ENCODE assay signal across 1 cellular context in the genomic region with DNA sequence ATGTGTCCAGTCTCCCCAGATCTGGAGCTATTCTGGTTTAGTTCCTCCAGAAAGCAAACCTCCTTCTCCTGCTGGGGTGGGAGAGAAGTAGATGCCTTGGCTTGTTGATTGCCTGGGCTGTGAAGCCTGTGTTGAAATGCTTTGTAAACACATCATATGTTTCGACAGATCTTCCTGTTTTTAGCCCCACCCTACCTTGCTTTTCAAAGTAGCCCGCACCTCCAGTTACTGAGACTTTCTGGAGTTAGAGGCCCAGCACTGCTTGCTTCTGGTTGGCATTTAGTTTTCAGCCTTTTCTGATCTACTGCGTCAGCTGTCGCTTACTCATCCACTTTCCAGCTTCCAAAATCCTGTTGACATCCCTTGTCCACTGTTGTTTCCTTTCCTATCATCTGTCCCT.
A peak's percentile ranks its signal among the peaks of the same experiment; 100 is the strongest.
TF ChIP-seq lines count a peak whose summit lies in the region.

No MANE protein-coding gene starts in this region.

TF ChIP-seq in HepG2, 621 proteins besides CTCF, POLR2A, EP300 and RAD21 (continued from another document and continues in another):
- TF ChIP-seq MAFF (IDR thresholded peaks at IDR 0.05; ENCODE audit: low read depth, low read length) (no peak), ELF3 (CRISPR knock-in tag; IDR thresholded peaks at IDR 0.05) (peak; percentile 24; the same call in 1 of the 2 replicates), ZNF614 (CRISPR knock-in tag; IDR thresholded peaks at IDR 0.05; ENCODE audit: borderline replicate concordance) (no peak), BHLHE40 (IDR thresholded peaks at IDR 0.05; ENCODE audit: low read length) (no peak), MAZ (IDR thresholded peaks at IDR 0.05; ENCODE audit: borderline replicate concordance, low read depth, low read length) (no peak), MAZ (CRISPR knock-in tag; IDR thresholded peaks at IDR 0.05; ENCODE audit: low read depth) (no peak; the same call in 1 of the 2 replicates), KAT8 (CRISPR knock-in tag; IDR thresholded peaks at IDR 0.05) (peak; percentile 52; the same call in 1 of the 2 replicates), HOXA3 (CRISPR knock-in tag; IDR thresholded peaks at IDR 0.05) (0 out of 2 replicates have a peak, but pooled peaks have one; percentile 43), ZFP36L1 (CRISPR knock-in tag; IDR thresholded peaks at IDR 0.05) (0 out of 2 replicates have a peak, but pooled peaks have one; percentile 54), KDM4B (CRISPR knock-in tag; IDR thresholded peaks at IDR 0.05) (0 out of 2 replicates have a peak, but pooled peaks have one; percentile 29), RNF2 (conservative IDR thresholded peaks at IDR 0.05; ENCODE audit: low read depth) (no peak), HIVEP1 (CRISPR knock-in tag; IDR thresholded peaks at IDR 0.05) (no peak), ZNF230 (CRISPR knock-in tag; IDR thresholded peaks at IDR 0.05) (no peak), ZNF292 (CRISPR knock-in tag; IDR thresholded peaks at IDR 0.05; ENCODE audit: borderline replicate concordance, low read depth) (0 out of 2 replicates have a peak, but pooled peaks have one; percentile 45), NFKB2 (CRISPR knock-in tag; IDR thresholded peaks at IDR 0.05; ENCODE audit: borderline replicate concordance) (no peak), ZNF501 (CRISPR knock-in tag; IDR thresholded peaks at IDR 0.05) (no peak), NCOA1 (CRISPR knock-in tag; IDR thresholded peaks at IDR 0.05) (no peak), FOXO1 (CRISPR knock-in tag; IDR thresholded peaks at IDR 0.05) (peak; percentile 81), RORA (CRISPR knock-in tag; IDR thresholded peaks at IDR 0.05) (no peak)
- TF ChIP-seq, protein P1, sequence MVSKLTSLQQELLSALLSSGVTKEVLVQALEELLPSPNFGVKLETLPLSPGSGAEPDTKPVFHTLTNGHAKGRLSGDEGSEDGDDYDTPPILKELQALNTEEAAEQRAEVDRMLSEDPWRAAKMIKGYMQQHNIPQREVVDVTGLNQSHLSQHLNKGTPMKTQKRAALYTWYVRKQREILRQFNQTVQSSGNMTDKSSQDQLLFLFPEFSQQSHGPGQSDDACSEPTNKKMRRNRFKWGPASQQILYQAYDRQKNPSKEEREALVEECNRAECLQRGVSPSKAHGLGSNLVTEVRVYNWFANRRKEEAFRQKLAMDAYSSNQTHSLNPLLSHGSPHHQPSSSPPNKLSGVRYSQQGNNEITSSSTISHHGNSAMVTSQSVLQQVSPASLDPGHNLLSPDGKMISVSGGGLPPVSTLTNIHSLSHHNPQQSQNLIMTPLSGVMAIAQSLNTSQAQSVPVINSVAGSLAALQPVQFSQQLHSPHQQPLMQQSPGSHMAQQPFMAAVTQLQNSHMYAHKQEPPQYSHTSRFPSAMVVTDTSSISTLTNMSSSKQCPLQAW (CRISPR knock-in tag; IDR thresholded peaks at IDR 0.05): no peak
- TF ChIP-seq, protein P2, sequence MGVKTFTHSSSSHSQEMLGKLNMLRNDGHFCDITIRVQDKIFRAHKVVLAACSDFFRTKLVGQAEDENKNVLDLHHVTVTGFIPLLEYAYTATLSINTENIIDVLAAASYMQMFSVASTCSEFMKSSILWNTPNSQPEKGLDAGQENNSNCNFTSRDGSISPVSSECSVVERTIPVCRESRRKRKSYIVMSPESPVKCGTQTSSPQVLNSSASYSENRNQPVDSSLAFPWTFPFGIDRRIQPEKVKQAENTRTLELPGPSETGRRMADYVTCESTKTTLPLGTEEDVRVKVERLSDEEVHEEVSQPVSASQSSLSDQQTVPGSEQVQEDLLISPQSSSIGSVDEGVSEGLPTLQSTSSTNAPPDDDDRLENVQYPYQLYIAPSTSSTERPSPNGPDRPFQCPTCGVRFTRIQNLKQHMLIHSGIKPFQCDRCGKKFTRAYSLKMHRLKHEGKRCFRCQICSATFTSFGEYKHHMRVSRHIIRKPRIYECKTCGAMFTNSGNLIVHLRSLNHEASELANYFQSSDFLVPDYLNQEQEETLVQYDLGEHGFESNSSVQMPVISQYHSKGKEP (CRISPR knock-in tag; IDR thresholded peaks at IDR 0.05): no peak
- TF ChIP-seq, protein P3, sequence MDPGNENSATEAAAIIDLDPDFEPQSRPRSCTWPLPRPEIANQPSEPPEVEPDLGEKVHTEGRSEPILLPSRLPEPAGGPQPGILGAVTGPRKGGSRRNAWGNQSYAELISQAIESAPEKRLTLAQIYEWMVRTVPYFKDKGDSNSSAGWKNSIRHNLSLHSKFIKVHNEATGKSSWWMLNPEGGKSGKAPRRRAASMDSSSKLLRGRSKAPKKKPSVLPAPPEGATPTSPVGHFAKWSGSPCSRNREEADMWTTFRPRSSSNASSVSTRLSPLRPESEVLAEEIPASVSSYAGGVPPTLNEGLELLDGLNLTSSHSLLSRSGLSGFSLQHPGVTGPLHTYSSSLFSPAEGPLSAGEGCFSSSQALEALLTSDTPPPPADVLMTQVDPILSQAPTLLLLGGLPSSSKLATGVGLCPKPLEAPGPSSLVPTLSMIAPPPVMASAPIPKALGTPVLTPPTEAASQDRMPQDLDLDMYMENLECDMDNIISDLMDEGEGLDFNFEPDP (CRISPR knock-in tag; conservative IDR thresholded peaks at IDR 0.05): no peak
- TF ChIP-seq, protein P4, sequence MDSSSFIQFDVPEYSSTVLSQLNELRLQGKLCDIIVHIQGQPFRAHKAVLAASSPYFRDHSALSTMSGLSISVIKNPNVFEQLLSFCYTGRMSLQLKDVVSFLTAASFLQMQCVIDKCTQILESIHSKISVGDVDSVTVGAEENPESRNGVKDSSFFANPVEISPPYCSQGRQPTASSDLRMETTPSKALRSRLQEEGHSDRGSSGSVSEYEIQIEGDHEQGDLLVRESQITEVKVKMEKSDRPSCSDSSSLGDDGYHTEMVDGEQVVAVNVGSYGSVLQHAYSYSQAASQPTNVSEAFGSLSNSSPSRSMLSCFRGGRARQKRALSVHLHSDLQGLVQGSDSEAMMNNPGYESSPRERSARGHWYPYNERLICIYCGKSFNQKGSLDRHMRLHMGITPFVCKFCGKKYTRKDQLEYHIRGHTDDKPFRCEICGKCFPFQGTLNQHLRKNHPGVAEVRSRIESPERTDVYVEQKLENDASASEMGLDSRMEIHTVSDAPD (CRISPR knock-in tag; IDR thresholded peaks at IDR 0.05): no peak
- TF ChIP-seq, protein P5, sequence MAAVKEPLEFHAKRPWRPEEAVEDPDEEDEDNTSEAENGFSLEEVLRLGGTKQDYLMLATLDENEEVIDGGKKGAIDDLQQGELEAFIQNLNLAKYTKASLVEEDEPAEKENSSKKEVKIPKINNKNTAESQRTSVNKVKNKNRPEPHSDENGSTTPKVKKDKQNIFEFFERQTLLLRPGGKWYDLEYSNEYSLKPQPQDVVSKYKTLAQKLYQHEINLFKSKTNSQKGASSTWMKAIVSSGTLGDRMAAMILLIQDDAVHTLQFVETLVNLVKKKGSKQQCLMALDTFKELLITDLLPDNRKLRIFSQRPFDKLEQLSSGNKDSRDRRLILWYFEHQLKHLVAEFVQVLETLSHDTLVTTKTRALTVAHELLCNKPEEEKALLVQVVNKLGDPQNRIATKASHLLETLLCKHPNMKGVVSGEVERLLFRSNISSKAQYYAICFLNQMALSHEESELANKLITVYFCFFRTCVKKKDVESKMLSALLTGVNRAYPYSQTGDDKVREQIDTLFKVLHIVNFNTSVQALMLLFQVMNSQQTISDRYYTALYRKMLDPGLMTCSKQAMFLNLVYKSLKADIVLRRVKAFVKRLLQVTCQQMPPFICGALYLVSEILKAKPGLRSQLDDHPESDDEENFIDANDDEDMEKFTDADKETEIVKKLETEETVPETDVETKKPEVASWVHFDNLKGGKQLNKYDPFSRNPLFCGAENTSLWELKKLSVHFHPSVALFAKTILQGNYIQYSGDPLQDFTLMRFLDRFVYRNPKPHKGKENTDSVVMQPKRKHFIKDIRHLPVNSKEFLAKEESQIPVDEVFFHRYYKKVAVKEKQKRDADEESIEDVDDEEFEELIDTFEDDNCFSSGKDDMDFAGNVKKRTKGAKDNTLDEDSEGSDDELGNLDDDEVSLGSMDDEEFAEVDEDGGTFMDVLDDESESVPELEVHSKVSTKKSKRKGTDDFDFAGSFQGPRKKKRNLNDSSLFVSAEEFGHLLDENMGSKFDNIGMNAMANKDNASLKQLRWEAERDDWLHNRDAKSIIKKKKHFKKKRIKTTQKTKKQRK (IDR thresholded peaks at IDR 0.05; ENCODE audit: low read length): no peak
- TF ChIP-seq, protein P6, sequence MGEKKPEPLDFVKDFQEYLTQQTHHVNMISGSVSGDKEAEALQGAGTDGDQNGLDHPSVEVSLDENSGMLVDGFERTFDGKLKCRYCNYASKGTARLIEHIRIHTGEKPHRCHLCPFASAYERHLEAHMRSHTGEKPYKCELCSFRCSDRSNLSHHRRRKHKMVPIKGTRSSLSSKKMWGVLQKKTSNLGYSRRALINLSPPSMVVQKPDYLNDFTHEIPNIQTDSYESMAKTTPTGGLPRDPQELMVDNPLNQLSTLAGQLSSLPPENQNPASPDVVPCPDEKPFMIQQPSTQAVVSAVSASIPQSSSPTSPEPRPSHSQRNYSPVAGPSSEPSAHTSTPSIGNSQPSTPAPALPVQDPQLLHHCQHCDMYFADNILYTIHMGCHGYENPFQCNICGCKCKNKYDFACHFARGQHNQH (CRISPR knock-in tag; IDR thresholded peaks at IDR 0.05): peak; percentile 74; the same call in 1 of the 2 replicates
- TF ChIP-seq, protein P7, sequence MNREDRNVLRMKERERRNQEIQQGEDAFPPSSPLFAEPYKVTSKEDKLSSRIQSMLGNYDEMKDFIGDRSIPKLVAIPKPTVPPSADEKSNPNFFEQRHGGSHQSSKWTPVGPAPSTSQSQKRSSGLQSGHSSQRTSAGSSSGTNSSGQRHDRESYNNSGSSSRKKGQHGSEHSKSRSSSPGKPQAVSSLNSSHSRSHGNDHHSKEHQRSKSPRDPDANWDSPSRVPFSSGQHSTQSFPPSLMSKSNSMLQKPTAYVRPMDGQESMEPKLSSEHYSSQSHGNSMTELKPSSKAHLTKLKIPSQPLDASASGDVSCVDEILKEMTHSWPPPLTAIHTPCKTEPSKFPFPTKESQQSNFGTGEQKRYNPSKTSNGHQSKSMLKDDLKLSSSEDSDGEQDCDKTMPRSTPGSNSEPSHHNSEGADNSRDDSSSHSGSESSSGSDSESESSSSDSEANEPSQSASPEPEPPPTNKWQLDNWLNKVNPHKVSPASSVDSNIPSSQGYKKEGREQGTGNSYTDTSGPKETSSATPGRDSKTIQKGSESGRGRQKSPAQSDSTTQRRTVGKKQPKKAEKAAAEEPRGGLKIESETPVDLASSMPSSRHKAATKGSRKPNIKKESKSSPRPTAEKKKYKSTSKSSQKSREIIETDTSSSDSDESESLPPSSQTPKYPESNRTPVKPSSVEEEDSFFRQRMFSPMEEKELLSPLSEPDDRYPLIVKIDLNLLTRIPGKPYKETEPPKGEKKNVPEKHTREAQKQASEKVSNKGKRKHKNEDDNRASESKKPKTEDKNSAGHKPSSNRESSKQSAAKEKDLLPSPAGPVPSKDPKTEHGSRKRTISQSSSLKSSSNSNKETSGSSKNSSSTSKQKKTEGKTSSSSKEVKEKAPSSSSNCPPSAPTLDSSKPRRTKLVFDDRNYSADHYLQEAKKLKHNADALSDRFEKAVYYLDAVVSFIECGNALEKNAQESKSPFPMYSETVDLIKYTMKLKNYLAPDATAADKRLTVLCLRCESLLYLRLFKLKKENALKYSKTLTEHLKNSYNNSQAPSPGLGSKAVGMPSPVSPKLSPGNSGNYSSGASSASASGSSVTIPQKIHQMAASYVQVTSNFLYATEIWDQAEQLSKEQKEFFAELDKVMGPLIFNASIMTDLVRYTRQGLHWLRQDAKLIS (CRISPR knock-in tag; IDR thresholded peaks at IDR 0.05): no peak
- TF ChIP-seq, protein P8, sequence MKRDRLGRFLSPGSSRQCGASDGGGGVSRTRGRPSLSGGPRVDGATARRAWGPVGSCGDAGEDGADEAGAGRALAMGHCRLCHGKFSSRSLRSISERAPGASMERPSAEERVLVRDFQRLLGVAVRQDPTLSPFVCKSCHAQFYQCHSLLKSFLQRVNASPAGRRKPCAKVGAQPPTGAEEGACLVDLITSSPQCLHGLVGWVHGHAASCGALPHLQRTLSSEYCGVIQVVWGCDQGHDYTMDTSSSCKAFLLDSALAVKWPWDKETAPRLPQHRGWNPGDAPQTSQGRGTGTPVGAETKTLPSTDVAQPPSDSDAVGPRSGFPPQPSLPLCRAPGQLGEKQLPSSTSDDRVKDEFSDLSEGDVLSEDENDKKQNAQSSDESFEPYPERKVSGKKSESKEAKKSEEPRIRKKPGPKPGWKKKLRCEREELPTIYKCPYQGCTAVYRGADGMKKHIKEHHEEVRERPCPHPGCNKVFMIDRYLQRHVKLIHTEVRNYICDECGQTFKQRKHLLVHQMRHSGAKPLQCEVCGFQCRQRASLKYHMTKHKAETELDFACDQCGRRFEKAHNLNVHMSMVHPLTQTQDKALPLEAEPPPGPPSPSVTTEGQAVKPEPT (CRISPR knock-in tag; IDR thresholded peaks at IDR 0.05; ENCODE audit: low read depth): no peak
- TF ChIP-seq, protein P9, sequence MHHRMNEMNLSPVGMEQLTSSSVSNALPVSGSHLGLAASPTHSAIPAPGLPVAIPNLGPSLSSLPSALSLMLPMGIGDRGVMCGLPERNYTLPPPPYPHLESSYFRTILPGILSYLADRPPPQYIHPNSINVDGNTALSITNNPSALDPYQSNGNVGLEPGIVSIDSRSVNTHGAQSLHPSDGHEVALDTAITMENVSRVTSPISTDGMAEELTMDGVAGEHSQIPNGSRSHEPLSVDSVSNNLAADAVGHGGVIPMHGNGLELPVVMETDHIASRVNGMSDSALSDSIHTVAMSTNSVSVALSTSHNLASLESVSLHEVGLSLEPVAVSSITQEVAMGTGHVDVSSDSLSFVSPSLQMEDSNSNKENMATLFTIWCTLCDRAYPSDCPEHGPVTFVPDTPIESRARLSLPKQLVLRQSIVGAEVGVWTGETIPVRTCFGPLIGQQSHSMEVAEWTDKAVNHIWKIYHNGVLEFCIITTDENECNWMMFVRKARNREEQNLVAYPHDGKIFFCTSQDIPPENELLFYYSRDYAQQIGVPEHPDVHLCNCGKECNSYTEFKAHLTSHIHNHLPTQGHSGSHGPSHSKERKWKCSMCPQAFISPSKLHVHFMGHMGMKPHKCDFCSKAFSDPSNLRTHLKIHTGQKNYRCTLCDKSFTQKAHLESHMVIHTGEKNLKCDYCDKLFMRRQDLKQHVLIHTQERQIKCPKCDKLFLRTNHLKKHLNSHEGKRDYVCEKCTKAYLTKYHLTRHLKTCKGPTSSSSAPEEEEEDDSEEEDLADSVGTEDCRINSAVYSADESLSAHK (CRISPR knock-in tag; IDR thresholded peaks at IDR 0.05; ENCODE audit: borderline replicate concordance): no peak
